ENCODE assay signal across 8 cellular contexts in genomic region chr6:33761922-33762629, GRCh38. TPM values are rescaled to one million over a fixed set of nuclear protein-coding genes. Genes with fewer than 3 reads are reported as not detected.
DNase-seq lines count a peak whose midpoint lies in the region; ATAC-seq, FAIRE-seq and TF ChIP-seq lines count a peak whose summit lies in the region.

No MANE protein-coding gene starts in this region.

- no peak for ATAC-seq in GM18498 (IDR thresholded peaks at IDR 0.05; ENCODE audit: unreplicated experiment)

- H3K36me3 ChIP-seq in adrenal gland (replicated peaks in 1 of 2): no peaks in the 10 kb centered on the region

- H3K27me3 ChIP-seq in HL-60 (ENCODE audit: insufficient read depth, poor library complexity, severe bottlenecking) (peaks cover 4% of the 10 kb centered on the region), adrenal gland (no peaks in the 10 kb centered on the region)

- no peak overlapping the region for H3K27ac ChIP-seq in HL-60 (replicated peaks)
- H3K27ac ChIP-seq in adrenal gland: peak overlapping the region in 2 of 5 donors; percentile 30 to 55

- H3K4me3 ChIP-seq in HL-60 (replicated peaks; ENCODE audit: insufficient read depth, low read length) (no peak overlapping the region), adrenal gland (no peak overlapping the region)

- intact Hi-C loops in adrenal gland (cut with DNase I): loop anchor here in 1 of 2 donors (5.0 kb wide), 1 partner anchor 175 kb away; no protein-coding TSS in a partner anchor

- no peaks in the 10 kb centered on the region for H3K9me3 ChIP-seq in adrenal gland (replicated peaks in 1 of 3)

- FAIRE-seq in RCC 7860 (lab: Jason Lieb, UNC): no peak

- TF ChIP-seq CTCF in HL-60 (IDR thresholded peaks at IDR 0.05; ENCODE audit: insufficient read depth, low read length) (peak; percentile 83), adrenal gland (IDR thresholded peaks at IDR 0.05) (peak; percentile 14 to 89 (median 66))

- peak; percentile 58 for DNase-seq in Caki2 (ENCODE audit: low read depth)
- DNase-seq in HL-60 (ENCODE audit: low read depth in 1 of 2, low spot score in 1 of 2): peak; percentile 39 to 62
- DNase-seq in RCC 7860 (ENCODE audit: low spot score): peak; percentile 28
- DNase-seq in adrenal gland: peak; percentile 70 to 94 (median 89)
- DNase-seq in hypothalamus (lab: John Stamatoyannopoulos, UW): peak in 43 of 51 donors; percentile 11 to 79 (median 46)
- peak; percentile 64 for DNase-seq in stimulated activated CD4-positive, alpha-beta T cell treated with anti-CD3 and anti-CD28 coated beads, Interleukin-15, amount 100 ng/mL, for 24 hours
- no peak for DNase-seq in NCI-H2227 treated with DMSO at 0.1 percent for 48 hours (lab: John Stamatoyannopoulos, UW)

- peaks cover 3 to 17% of the 10 kb centered on the region in 2 donors for H3K4me1 ChIP-seq in adrenal gland (replicated peaks in 1 of 2)

- in situ Hi-C loops in Caki2 (cut with HindIII; ENCODE audit: low pct_unique_long_range_greater_than_20kb, low sequenced_read_pairs): no loop called here

- no peak for TF ChIP-seq POLR2A in adrenal gland (IDR thresholded peaks at IDR 0.05)

- WGBS in adrenal gland, 4 donors: 13 to 41% (median 26%) methylated on average over 2 to 7 of the region's 7 CpGs

RNA-seq across cellular contexts. Expression of gene IP6K3, which starts 15.4 kb away (rescaled TPM):
- total RNA-seq in Caki2 (2014; rRNA removed; shearing (Covaris generic); ENCODE audit: low replicate concordance): 0.07 and 0.12 TPM in 2 replicates
- total RNA-seq in adrenal gland: 1 to 10 TPM in 3 of 8 donors, under 1 TPM in 2, not detected in 3; 0.22 to 1.6 (median 1.1) TPM
- polyA plus RNA-seq in adrenal gland: under 1 TPM; 0.32 to 0.71 (median 0.44) TPM

RNA-seq across cellular contexts. Expression of gene LEMD2, which starts 26.9 kb away (rescaled TPM):
- total RNA-seq in Caki2 (2014; rRNA removed; shearing (Covaris generic); ENCODE audit: low replicate concordance): 150 and 167 TPM in 2 replicates
- 10 to 100 TPM; 44.6 to 76.6 (median 58.3) TPM for total RNA-seq in adrenal gland
- polyA plus RNA-seq in adrenal gland: 100 to 1,000 TPM in 2 of 3 donors, 10 to 100 TPM in 1; 32.4 to 121 (median 104) TPM

RNA-seq across cellular contexts. Expression of gene MLN, which starts 41.7 kb away (rescaled TPM):
- not detected in 2 replicates for total RNA-seq in Caki2 (2014; rRNA removed; shearing (Covaris generic); ENCODE audit: low replicate concordance)
- not detected for total RNA-seq in adrenal gland
- polyA plus RNA-seq in adrenal gland: not detected

RNA-seq across cellular contexts. Expression of gene UQCC2, which starts 50.6 kb away (rescaled TPM):
- 41.7 and 68.5 TPM in 2 replicates for total RNA-seq in Caki2 (2014; rRNA removed; shearing (Covaris generic); ENCODE audit: low replicate concordance)
- total RNA-seq in adrenal gland: 10 to 100 TPM in 7 of 8 donors, 1 to 10 TPM in 1; 7.4 to 89.8 (median 50.8) TPM
- 100 to 1,000 TPM in 2 of 3 donors, 10 to 100 TPM in 1; 74.9 to 214 (median 168) TPM for polyA plus RNA-seq in adrenal gland
